ENCODE assay signal across 21 cellular contexts in genomic region chr1:156143765-156144489, GRCh38. TPM values are rescaled to one million over a fixed set of nuclear protein-coding genes. Genes with fewer than 3 reads are reported as not detected.
A peak's percentile ranks its signal among the peaks of the same experiment; 100 is the strongest.
DNase-seq lines count a peak whose midpoint lies in the region; ATAC-seq and TF ChIP-seq lines count a peak whose summit lies in the region.
"Had no signal": no experiment of that assay in that cellular context is flagged by ENCODE, and none has a peak within 500 bp of the region (broad histone marks: within the 10 kb centered on the region; RNA-seq: fewer than 3 reads in every experiment).

No MANE protein-coding gene starts in this region.

- H3K4me1 ChIP-seq in PC-3 (ENCODE audit: insufficient read depth, low read length) = peaks cover 15% of the 10 kb centered on the region
- peaks cover 0 to 6% of the 10 kb centered on the region in 2 experiments for H3K4me1 ChIP-seq in trophoblast cell (ENCODE audit: control insufficient read depth in 1 of 2, insufficient read depth in 2 of 2, low read length in 2 of 2)
- H3K4me1 ChIP-seq: foreskin keratinocyte had no signal

- H3K79me2 ChIP-seq in PC-3 (ENCODE audit: low read length) (no peaks in the 10 kb centered on the region), trophoblast cell (ENCODE audit: control insufficient read depth, insufficient read depth, low read length, poor library complexity) (no peaks in the 10 kb centered on the region)

- H3K9me3 ChIP-seq in PC-3 (ENCODE audit: low read length) = no peaks in the 10 kb centered on the region
- no peaks in the 10 kb centered on the region for H3K9me3 ChIP-seq in trophoblast cell (ENCODE audit: insufficient read depth, low read depth, low read length)

- no peak for TF ChIP-seq CTCF in PC-3 (conservative IDR thresholded peaks at IDR 0.05; ENCODE audit: low read depth, low read length)

- no peak for ATAC-seq in PC-3
- ATAC-seq in HG02571 (IDR thresholded peaks at IDR 0.05; ENCODE audit: unreplicated experiment) = no peak
- ATAC-seq: foreskin keratinocyte, GM23338, left ventricle myocardium superior, Panc1 had no signal

- H3K4me3 ChIP-seq in PC-3 (ENCODE audit: low read length) = no peak overlapping the region
- H3K4me3 ChIP-seq in trophoblast cell (ENCODE audit: low read depth, low read length) = no peak overlapping the region
- H3K4me3 ChIP-seq: GM23338 had no signal

- TSS peak; percentile 12 for BruUV-seq in PC-3 (replicated peaks; lab: Mats Ljungman, UMichigan)

- no peak overlapping the region for H4K12ac ChIP-seq in trophoblast cell (ENCODE audit: low read depth, low read length)

- H3K23ac ChIP-seq in trophoblast cell (ENCODE audit: low read length) = no peak overlapping the region

- no peak overlapping the region for H3K18ac ChIP-seq in trophoblast cell (ENCODE audit: low read length)

- no peak overlapping the region for H3K14ac ChIP-seq in trophoblast cell (ENCODE audit: low read length)

- DNase-seq in EL (peak; percentile 82), PC-3 (no peak), fibroblast of gingiva (ENCODE audit: low read depth) (peak; percentile 33), trophoblast cell (peak; percentile 55 to 77), NCI-H1092 (lab: John Stamatoyannopoulos, UW) (no peak), COLO668 (lab: John Stamatoyannopoulos, UW; ENCODE audit: unreplicated experiment) (no peak)
- no peak for DNase-seq in stimulated activated naive CD4-positive, alpha-beta T cell treated with Interleukin-2 at 50 U/mL for 16 hours (lab: John Stamatoyannopoulos, UW)
- DNase-seq: activated CD8-positive, alpha-beta memory T cell treated with anti-CD3 and anti-CD28 coated beads for 24 hours; activated naive CD4-positive, alpha-beta T cell treated with Interleukin-2 at 50 U/mL for 16 hours; brain microvascular endothelial cell; C1 segment of cervical spinal cord; DMS79 treated with DMSO at 0.1 percent for 48 hours; foreskin keratinocyte; left ventricle myocardium superior; NCI-H69; stimulated activated CD4-positive, alpha-beta T cell treated with anti-CD3 and anti-CD28 coated beads, Interleukin-2, amount 100 ng/mL, for 24 hours; substantia nigra; WERI-Rb-1 had no signal

- H3K27me3 ChIP-seq in PC-3 (ENCODE audit: low read length) (no peaks in the 10 kb centered on the region), trophoblast cell (ENCODE audit: insufficient read depth, low read length) (no peaks in the 10 kb centered on the region)
- H3K27me3 ChIP-seq: brain microvascular endothelial cell, foreskin keratinocyte had no signal

- CTCF ChIA-PET in PC-3 (lab: Charles Lee) = interaction anchor here (1.1 kb wide), 1 partner anchor 81 kb away, joined by 5 read pairs; no protein-coding TSS in a partner anchor

- H2BK5ac ChIP-seq in trophoblast cell (ENCODE audit: low read depth, low read length, poor library complexity) = no peak overlapping the region

- no peak overlapping the region for H2BK120ac ChIP-seq in trophoblast cell (ENCODE audit: insufficient read depth, low read length, poor library complexity)

- H3K27ac ChIP-seq in PC-3 (ENCODE audit: low read length) = no peak overlapping the region
- H3K27ac ChIP-seq in trophoblast cell (ENCODE audit: low read depth, low read length) = peak overlapping the region; percentile 40
- H3K27ac ChIP-seq: brain microvascular endothelial cell, foreskin keratinocyte, WERI-Rb-1 had no signal

- H2BK12ac ChIP-seq in trophoblast cell (ENCODE audit: low read length) = no peak overlapping the region

- no peak overlapping the region for H2AK5ac ChIP-seq in trophoblast cell (ENCODE audit: low read length)

- no peaks in the 10 kb centered on the region for H3K9me2 ChIP-seq in PC-3 (replicated peaks; ENCODE audit: low read length)

- H3F3A ChIP-seq in PC-3 (ENCODE audit: low read length, unreplicated experiment) = peaks cover 17% of the 10 kb centered on the region

- POLR2A ChIA-PET in PC-3 (lab: Charles Lee; ENCODE audit: unreplicated experiment) = no interaction called here

- no peak overlapping the region for H4K91ac ChIP-seq in trophoblast cell (ENCODE audit: low read depth, low read length)

- no peak overlapping the region for H3K9ac ChIP-seq in PC-3 (ENCODE audit: low read length)
- H3K9ac ChIP-seq in trophoblast cell (ENCODE audit: low read length) = peak overlapping the region; percentile 0

- H4K20me1 ChIP-seq in PC-3 (ENCODE audit: low read length) = no peaks in the 10 kb centered on the region

- no CpG with 5 or more reads among the region's 11 CpGs for WGBS in trophoblast cell (ENCODE audit: extremely low coverage, insufficient coverage, insufficient read length)

- no peak overlapping the region for H4K8ac ChIP-seq in trophoblast cell (ENCODE audit: low read depth, low read length)

- no peak overlapping the region for H3K4ac ChIP-seq in trophoblast cell (ENCODE audit: low read depth, low read length)

- peaks cover 1% of the 10 kb centered on the region for H3K79me1 ChIP-seq in trophoblast cell (ENCODE audit: low read length)

- intact Hi-C loops in PC-3 (cut with micrococcal nuclease) = loop anchor here (10.0 kb wide), 1 partner anchor 171 kb away; no protein-coding TSS in a partner anchor

- H2AFZ ChIP-seq in PC-3 (ENCODE audit: low read length) = no peak overlapping the region
- H2AFZ ChIP-seq in trophoblast cell (ENCODE audit: insufficient read depth, low read length, poor library complexity) = no peak overlapping the region
- H2AFZ ChIP-seq: GM23338 had no signal

- H3K4me2 ChIP-seq in PC-3 (ENCODE audit: low read length) = no peak overlapping the region
- H3K4me2 ChIP-seq in trophoblast cell (ENCODE audit: low read length) = no peak overlapping the region
- H3K4me2 ChIP-seq: GM23338 had no signal

- H3K36me3 ChIP-seq in PC-3 (ENCODE audit: low read depth, low read length) = peaks cover 14% of the 10 kb centered on the region
- H3K36me3 ChIP-seq in trophoblast cell (ENCODE audit: control insufficient read depth in 1 of 2, insufficient read depth in 2 of 2, low read length in 2 of 2) = peaks cover 22 to 25% of the 10 kb centered on the region in 2 experiments

RNA-seq across cellular contexts. Expression of gene SEMA4A, which starts 9.5 kb away (rescaled TPM):
- 5.8 and 13.1 TPM in 2 replicates for total RNA-seq in PC-3 (2014; rRNA removed)
- 0.47 and 0.83 TPM in 2 replicates for polyA plus RNA-seq in trophoblast cell (2013)

RNA-seq across cellular contexts. Expression of gene LMNA, which starts 29.4 kb away (rescaled TPM):
- 864 and 1,095 TPM in 2 replicates for total RNA-seq in PC-3 (2014; rRNA removed)
- polyA plus RNA-seq in trophoblast cell (2013) = 414 and 457 TPM in 2 replicates

RNA-seq across cellular contexts. Expression of gene SLC25A44, which starts 50.0 kb away (rescaled TPM):
- 28.1 and 33.1 TPM in 2 replicates for total RNA-seq in PC-3 (2014; rRNA removed)
- 15.7 and 16.0 TPM in 2 replicates for polyA plus RNA-seq in trophoblast cell (2013)

Comparison
In these comparisons a context has a peak if more than half of its experiments do, and no peak if none do; other contexts are left out.
1. DNase-seq: peak in EL (single experiment), fibroblast of gingiva (single experiment) and trophoblast cell (2 of 2); none in PC-3 (single experiment), stimulated activated naive CD4-positive, alpha-beta T cell treated with Interleukin-2 at 50 U/mL for 16 hours (single experiment), NCI-H1092 (single experiment) and COLO668 (single experiment).